ENCODE assay signal across 21 cellular contexts in the genomic region with DNA sequence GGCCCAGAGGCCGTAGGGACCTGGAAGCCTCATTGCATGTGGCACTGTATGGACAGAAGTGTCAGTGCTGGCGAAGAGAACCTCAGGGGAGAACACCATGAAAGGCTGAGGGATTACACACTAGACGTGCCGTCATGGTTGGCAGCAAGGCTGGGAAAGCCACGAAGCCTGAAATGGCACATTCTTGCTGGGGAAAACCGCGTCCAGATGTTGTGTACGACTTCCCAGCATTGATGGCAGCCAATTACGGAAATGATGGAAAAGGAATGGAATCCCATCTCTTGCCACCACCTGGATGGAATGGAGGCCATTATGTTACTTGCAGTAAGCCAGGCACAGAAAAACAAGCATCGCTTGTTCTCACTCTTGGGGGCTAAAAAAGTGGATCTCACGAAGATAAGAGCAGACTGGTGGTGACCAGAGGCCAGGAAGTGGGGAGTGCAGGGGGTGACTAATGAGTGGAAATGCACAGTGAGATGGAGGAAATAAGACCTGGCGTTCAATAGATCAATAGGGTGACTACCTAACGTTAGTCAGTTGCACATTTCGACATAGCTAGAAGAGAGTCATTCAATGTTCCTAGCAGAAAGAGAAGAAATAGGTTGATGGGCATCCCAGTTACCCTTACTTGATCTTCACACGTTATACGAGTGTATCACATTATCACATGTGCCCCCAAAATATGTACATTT. TPM values are rescaled to one million over a fixed set of nuclear protein-coding genes. Genes with fewer than 3 reads are reported as not detected.
DNase-seq lines count a peak whose midpoint lies in the region; ATAC-seq, FAIRE-seq and TF ChIP-seq lines count a peak whose summit lies in the region.
"Had no signal": no experiment of that assay in that cellular context is flagged by ENCODE, and none has a peak within 500 bp of the region (broad histone marks: within the 10 kb centered on the region; RNA-seq: fewer than 3 reads in every experiment).

No MANE protein-coding gene starts in this region.

- no peak overlapping the region for H2AFZ ChIP-seq in H1 (ENCODE audit: low read length)

- H3K4ac ChIP-seq in H1 (replicated peaks; ENCODE audit: insufficient read length, low read depth, low read length) = no peak overlapping the region

- TF ChIP-seq CTCF in H1 (IDR thresholded peaks at IDR 0.05; ENCODE audit: control extremely low read depth in 1 of 3, insufficient read depth in 1 of 3, low read depth in 1 of 3, low read length in 3 of 3) (no peak), suprapubic skin (IDR thresholded peaks at IDR 0.05) (no peak)

- H2BK120ac ChIP-seq in H1 (replicated peaks; ENCODE audit: low read depth, low read length) = no peak overlapping the region

- H3K4me1 ChIP-seq in H1 (replicated peaks in 1 of 4; ENCODE audit: control insufficient read depth in 3 of 4, insufficient read depth in 4 of 4, low read length in 3 of 4) (no peaks in the 10 kb centered on the region), suprapubic skin (peaks cover 2% of the 10 kb centered on the region)
- H3K4me1 ChIP-seq: pancreas, tibial artery had no signal

- no peaks in the 10 kb centered on the region for H3K27me3 ChIP-seq in H1 (replicated peaks in 1 of 4; ENCODE audit: control insufficient read depth in 3 of 4, extremely low read depth in 1 of 4, insufficient read depth in 3 of 4, low read length in 3 of 4)
- no peaks in the 10 kb centered on the region for H3K27me3 ChIP-seq in suprapubic skin
- H3K27me3 ChIP-seq: esophagus muscularis mucosa, pancreas, tibial artery had no signal

- H4K20me1 ChIP-seq in H1 (replicated peaks in 1 of 2; ENCODE audit: control insufficient read depth in 1 of 2, insufficient read depth in 2 of 2, low read length in 2 of 2) = peaks cover 0 to under 1% of the 10 kb centered on the region in 2 experiments

- H2BK5ac ChIP-seq in H1 (ENCODE audit: low read depth, low read length) = no peak overlapping the region

- no peaks in the 10 kb centered on the region for H3K9me3 Mint-ChIP-seq in activated naive CD4-positive, alpha-beta T cell treated with anti-CD3 and anti-CD28 coated beads, Interleukin-2, amount 10 ng/mL, durations not matched to agents 7 days and 5 days
- H3K9me3 Mint-ChIP-seq: central memory CD8-positive, alpha-beta T cell had no signal

- TF ChIP-seq EP300 in H1 (IDR thresholded peaks at IDR 0.05; ENCODE audit: borderline replicate concordance in 1 of 2, low read depth in 2 of 2, low read length in 2 of 2) (no peak), suprapubic skin (IDR thresholded peaks at IDR 0.05) (no peak)

- H4K91ac ChIP-seq in H1 (replicated peaks; ENCODE audit: insufficient read length, low read length) = peak overlapping the region; percentile 19

- no peak overlapping the region for H3K9ac ChIP-seq in H1 (replicated peaks in 1 of 4; ENCODE audit: extremely low read depth in 1 of 4, low read depth in 3 of 4, low read length in 3 of 4)

- H3K27ac ChIP-seq in H1 (ENCODE audit: low read depth, low read length) = no peak overlapping the region
- H3K27ac ChIP-seq in suprapubic skin = no peak overlapping the region
- H3K27ac ChIP-seq: esophagus muscularis mucosa, pancreas, tibial artery had no signal

- WGBS in H1 (ENCODE audit: extremely low coverage in 1 of 2, insufficient coverage in 1 of 2, insufficient read length in 1 of 2, insufficient replicate concordance in 2 of 2, low coverage in 1 of 2, low lambda C conversion rate in 2 of 2, missing lambda C conversion rate in 1 of 2), 2 experiments = 91% methylated on average over 16 of the region's 16 CpGs; no CpG with 5 or more reads in 1 of the 2 experiments
- WGBS in suprapubic skin = 73% methylated on average over 16 of the region's 16 CpGs

- no peak overlapping the region for H2BK20ac ChIP-seq in H1 (ENCODE audit: low read length)

- H3K79me2 ChIP-seq in H1 (ENCODE audit: control insufficient read depth in 1 of 2, insufficient read depth in 2 of 2, low read length in 2 of 2) = no peaks in the 10 kb centered on the region

- peaks cover 22% of the 10 kb centered on the region for H3K27me3 Mint-ChIP-seq in activated naive CD4-positive, alpha-beta T cell treated with anti-CD3 and anti-CD28 coated beads, Interleukin-2, amount 10 ng/mL, durations not matched to agents 7 days and 5 days
- H3K27me3 Mint-ChIP-seq: central memory CD8-positive, alpha-beta T cell had no signal

- no peak overlapping the region for H3K56ac ChIP-seq in H1 (replicated peaks; ENCODE audit: insufficient read length, low read depth, low read length)

- H3K14ac ChIP-seq in H1 (ENCODE audit: insufficient read length) = no peak overlapping the region

- no peaks in the 10 kb centered on the region for H3K36me3 Mint-ChIP-seq in activated naive CD4-positive, alpha-beta T cell treated with anti-CD3 and anti-CD28 coated beads, Interleukin-2, amount 10 ng/mL, durations not matched to agents 7 days and 5 days

- H3K9me3 ChIP-seq in H1 (ENCODE audit: insufficient read depth in 2 of 2, low read depth in 1 of 2, low read length in 1 of 2) (no peaks in the 10 kb centered on the region), suprapubic skin (no peaks in the 10 kb centered on the region)
- H3K9me3 ChIP-seq: pancreas had no signal

- no peak overlapping the region for H3K27ac Mint-ChIP-seq in activated naive CD4-positive, alpha-beta T cell treated with anti-CD3 and anti-CD28 coated beads, Interleukin-2, amount 10 ng/mL, durations not matched to agents 7 days and 5 days

- FAIRE-seq in H1 (lab: Jason Lieb, UNC) = no peak
- FAIRE-seq: H54, pancreas had no signal

- H3K18ac ChIP-seq in H1 (ENCODE audit: extremely low read depth, low read length) = no peak overlapping the region

- no peaks in the 10 kb centered on the region for H3K23me2 ChIP-seq in H1 (ENCODE audit: low read depth, low read length)

- H2BK15ac ChIP-seq in H1 (ENCODE audit: low read length) = no peak overlapping the region

- no peak overlapping the region for H3K4me2 ChIP-seq in H1 (ENCODE audit: insufficient read depth in 1 of 2, low read depth in 2 of 2, low read length in 2 of 2)

- no peaks in the 10 kb centered on the region for H3K79me1 ChIP-seq in H1 (ENCODE audit: low read depth, low read length)

- CTCF ChIA-PET in activated naive CD4-positive, alpha-beta T cell treated with anti-CD3 and anti-CD28 coated beads, Interleukin-2, amount 10 ng/mL, durations not matched to agents 7 days and 5 days (lab: Charles Lee) = no interaction called here
- CTCF ChIA-PET in H1 (lab: Charles Lee; ENCODE audit: partially characterized antibody) = interaction anchor here (0.6 to 2.1 kb wide), 9 partner anchors 9 to 252 kb away, joined by 3 to 12 read pairs (median 4); no protein-coding TSS in a partner anchor

- TF ChIP-seq POLR2A in H1 (IDR thresholded peaks at IDR 0.05; ENCODE audit: control extremely low read depth in 1 of 2, low read depth in 2 of 2, low read length in 2 of 2) = no peak
- TF ChIP-seq POLR2A in suprapubic skin (IDR thresholded peaks at IDR 0.05) = no peak

- H2AK5ac ChIP-seq in H1 (ENCODE audit: low read depth, low read length) = no peak overlapping the region

- H2BK12ac ChIP-seq in H1 (ENCODE audit: low read depth, low read length) = peak overlapping the region; percentile 7; the same call in 1 of the 2 replicates

- no peak overlapping the region for H3K23ac ChIP-seq in H1 (ENCODE audit: insufficient read length)

- no peak overlapping the region for H3K4me3 Mint-ChIP-seq in activated naive CD4-positive, alpha-beta T cell treated with anti-CD3 and anti-CD28 coated beads, Interleukin-2, amount 10 ng/mL, durations not matched to agents 7 days and 5 days
- H3K4me3 Mint-ChIP-seq: central memory CD8-positive, alpha-beta T cell had no signal

- H3K4me1 Mint-ChIP-seq in activated naive CD4-positive, alpha-beta T cell treated with anti-CD3 and anti-CD28 coated beads, Interleukin-2, amount 10 ng/mL, durations not matched to agents 7 days and 5 days = peaks cover 9% of the 10 kb centered on the region

- no peak overlapping the region for H4K5ac ChIP-seq in H1 (ENCODE audit: insufficient read length, low read depth, low read length)

- no peak overlapping the region for H4K8ac ChIP-seq in H1 (ENCODE audit: extremely low read depth, insufficient read depth, low read length)

- no peak for ATAC-seq in GM21717 (IDR thresholded peaks at IDR 0.05; ENCODE audit: unreplicated experiment)
- ATAC-seq in HG03469 (IDR thresholded peaks at IDR 0.05; ENCODE audit: unreplicated experiment) = no peak
- ATAC-seq: Panc1, pancreas had no signal

- DNase-seq in activated naive CD4-positive, alpha-beta T cell treated with anti-CD3 and anti-CD28 coated beads, Interleukin-2, amount 10 ng/mL, durations not matched to agents 7 days and 5 days = peak; percentile 18
- DNase-seq in activated naive CD4-positive, alpha-beta T cell treated with Interleukin-2 at 50 U/mL for 16 hours = no peak
- DNase-seq in MV-4-11 (lab: John Stamatoyannopoulos, UW) (peak; percentile 21), H1 (ENCODE audit: low read depth in 1 of 2, low spot score in 2 of 2) (no peak), suprapubic skin (ENCODE audit: low spot score in 2 of 2) (peak; percentile 53 to 54), D341Med (ENCODE audit: low spot score) (no peak)
- DNase-seq: activated CD4-positive, alpha-beta T cell treated with anti-CD3 and anti-CD28 coated beads, Interleukin-2, amount 50 U/mL, for 48 hours; activated naive CD4-positive, alpha-beta T cell treated with anti-CD3 and anti-CD28 coated beads, Interleukin-2, amount 50 U/mL, for 16 hours; DMS53; mesenchymal stem cell; NCI-H1092; NCI-H345; stimulated activated CD4-positive, alpha-beta T cell treated with anti-CD3 and anti-CD28 coated beads, Interleukin-15, amount 100 ng/mL, for 24 hours had no signal

- no peak for TF ChIP-seq RAD21 in H1 (IDR thresholded peaks at IDR 0.05 in 1 of 2, conservative IDR thresholded peaks at IDR 0.05 in 1 of 2; ENCODE audit: low read depth in 2 of 2, low read length in 2 of 2)

- POLR2A ChIA-PET in H1 (lab: Charles Lee; ENCODE audit: partially characterized antibody) = interaction anchor here (0.6 kb wide), 1 partner anchor 13 kb away, joined by 3 read pairs; no protein-coding TSS in a partner anchor

- H3K36me3 ChIP-seq in H1 (ENCODE audit: control insufficient read depth in 2 of 4, insufficient read depth in 4 of 4, low read length in 3 of 4) (no peaks in the 10 kb centered on the region), suprapubic skin (no peaks in the 10 kb centered on the region)
- H3K36me3 ChIP-seq: pancreas had no signal

- no peak overlapping the region for H3K4me3 ChIP-seq in H1 (ENCODE audit: extremely low read depth in 1 of 4, insufficient read depth in 2 of 4, low read depth in 3 of 4, low read length in 4 of 4)
- no peak overlapping the region for H3K4me3 ChIP-seq in suprapubic skin
- H3K4me3 ChIP-seq: esophagus muscularis mucosa, pancreas, tibial artery had no signal

RNA-seq across cellular contexts. Expression of gene PWWP2B, which starts 14.6 kb away (rescaled TPM):
- total RNA-seq in H1 (2021; fragmentation: NEBNext Ultra II Directional; extraction: Animal tissue kit (Norgen Biotek cat#: 25700)) = 10.8 and 11.0 TPM in 2 replicates
- 5.3 and 9.4 TPM in 2 replicates for polyA plus RNA-seq in H1 (2011; rRNA removed)
- 7.2 TPM for polyA plus RNA-seq in H1 (2011; cell fraction: cytosol; rRNA removed)
- polyA plus RNA-seq in H1 (2011; cell fraction: nucleus; rRNA removed) = 17.0 TPM
- polyA plus RNA-seq in H1 (2012, experiment 1 of 2) = 4.8 to 8.4 TPM (median 8.0 TPM) in 4 replicates
- polyA plus RNA-seq in H1 (2012, experiment 2 of 2) = 6.0 TPM
- polyA plus RNA-seq in H1 (2013, experiment 1 of 2) = 6.0 TPM
- 5.5 TPM for polyA plus RNA-seq in H1 (2013, experiment 2 of 2)
- polyA minus RNA-seq in H1 (2011; rRNA and poly(A)+ RNA removed) = 1.2 and 1.4 TPM in 2 replicates
- polyA minus RNA-seq in H1 (2011; cell fraction: cytosol; rRNA and poly(A)+ RNA removed) = 5.2 TPM
- 7.0 TPM for polyA minus RNA-seq in H1 (2011; cell fraction: nucleus; rRNA and poly(A)+ RNA removed)
- total RNA-seq in suprapubic skin = 10 to 100 TPM; 15.2 to 19.4 (median 18.3) TPM

RNA-seq across cellular contexts. Expression of gene LRRC27, which starts 50.4 kb away (rescaled TPM):
- total RNA-seq in H1 (2021; fragmentation: NEBNext Ultra II Directional; extraction: Animal tissue kit (Norgen Biotek cat#: 25700)) = 3.8 and 4.3 TPM in 2 replicates
- polyA plus RNA-seq in H1 (2011; rRNA removed) = 1.2 and 2.0 TPM in 2 replicates
- 3.1 TPM for polyA plus RNA-seq in H1 (2011; cell fraction: cytosol; rRNA removed)
- 8.2 TPM for polyA plus RNA-seq in H1 (2011; cell fraction: nucleus; rRNA removed)
- polyA plus RNA-seq in H1 (2012, experiment 1 of 2) = 2.8 to 4.0 TPM (median 2.9 TPM) in 4 replicates
- polyA plus RNA-seq in H1 (2012, experiment 2 of 2) = 1.7 TPM
- 3.6 TPM for polyA plus RNA-seq in H1 (2013, experiment 1 of 2)
- 2.5 TPM for polyA plus RNA-seq in H1 (2013, experiment 2 of 2)
- polyA minus RNA-seq in H1 (2011; rRNA and poly(A)+ RNA removed) = 1.1 and 1.6 TPM in 2 replicates
- polyA minus RNA-seq in H1 (2011; cell fraction: cytosol; rRNA and poly(A)+ RNA removed) = 0.88 TPM
- polyA minus RNA-seq in H1 (2011; cell fraction: nucleus; rRNA and poly(A)+ RNA removed) = 4.0 TPM
- 10 to 100 TPM in 1 of 4 donors, 1 to 10 TPM in 3; 6.6 to 13.1 (median 7.1) TPM for total RNA-seq in suprapubic skin

Comparison
In these comparisons a context has a peak if more than half of its experiments do, and no peak if none do; other contexts are left out.
1. DNase-seq: peak in activated naive CD4-positive, alpha-beta T cell treated with anti-CD3 and anti-CD28 coated beads, Interleukin-2, amount 10 ng/mL, durations not matched to agents 7 days and 5 days (single experiment), MV-4-11 (single experiment) and suprapubic skin (2 of 2); none in activated naive CD4-positive, alpha-beta T cell treated with Interleukin-2 at 50 U/mL for 16 hours (single experiment), H1 (0 of 2) and D341Med (single experiment).